8 cellular contexts compared by ENCODE assay signal in genomic region chr16:1959269-1960039, GRCh38.
DNase-seq lines count a peak whose midpoint lies in the region; ATAC-seq and TF ChIP-seq lines count a peak whose summit lies in the region.

NDUFB10 (plus strand) TSS chr16:1959538; CDS start chr16:1959625, 87 bp downstream.

- H3K27ac ChIP-seq in neutrophil: peak within 1 kb of the TSS; percentile 68

- peaks cover 36 to 40% of the 10 kb centered on the region in 2 experiments for H3K4me1 ChIP-seq in neutrophil (ENCODE audit: control insufficient read depth in 1 of 2, insufficient read depth in 1 of 2, low read depth in 1 of 2, low read length in 1 of 2)

- peaks cover 20% of the 10 kb centered on the region for H3K36me3 ChIP-seq in neutrophil

- peak; percentile 73 for TF ChIP-seq CTCF in neutrophil (IDR thresholded peaks at IDR 0.05)

- peaks cover 3% of the 10 kb centered on the region for H3K27me3 ChIP-seq in neutrophil

- DNase-seq in EH (ENCODE audit: low read depth): peak; percentile 89
- peak; percentile 30 to 55 for DNase-seq in Kasumi-1 (lab: John Stamatoyannopoulos, UW)
- DNase-seq in SHP77 treated with DMSO at 0.1 percent for 48 hours (lab: John Stamatoyannopoulos, UW): peak; percentile 60
- DNase-seq in activated gamma-delta T cell treated with Interleukin-2 at 50 U/mL for 16 hours: peak; percentile 90
- peak; percentile 85 for DNase-seq in foreskin melanocyte
- DNase-seq in superior temporal gyrus (ENCODE audit: extremely low spot score): peak; percentile 92

- H3K9me3 ChIP-seq in neutrophil: no peaks in the 10 kb centered on the region

- peak within 1 kb of the TSS; percentile 82 to 83 for H3K4me3 ChIP-seq in neutrophil (ENCODE audit: low read depth in 1 of 2, low read length in 1 of 2)

- peak; percentile 62 for ATAC-seq in GM21786 (IDR thresholded peaks at IDR 0.05; ENCODE audit: unreplicated experiment)

Comparison
In these comparisons a context has a peak if more than half of its experiments do, and no peak if none do; other contexts are left out.
1. Peak in every context shown above with its lines: DNase-seq, ATAC-seq, H3K4me3 ChIP-seq and H3K27ac ChIP-seq.